ENCODE assay signal across 28 cellular contexts in the genomic region with DNA sequence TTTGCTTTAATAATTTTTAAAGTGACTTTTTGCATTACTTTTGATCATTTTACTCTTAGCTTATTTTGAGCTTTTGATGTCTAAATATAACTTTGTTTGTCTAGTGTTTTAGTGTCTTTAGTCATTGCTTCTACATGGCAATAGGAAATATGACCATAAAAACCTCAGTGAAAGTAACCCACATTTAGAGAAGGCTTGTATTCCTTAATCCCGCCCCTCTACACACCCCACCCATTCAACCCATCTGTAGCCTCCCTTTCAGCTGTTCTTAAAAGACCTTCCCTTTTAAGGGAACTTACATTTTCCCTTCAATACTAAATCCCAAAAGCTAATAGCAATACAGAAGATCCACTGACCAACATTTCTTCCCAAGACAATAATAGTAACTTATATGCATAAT.
"Had no signal": no experiment of that assay in that cellular context is flagged by ENCODE, and none has a peak within 500 bp of the region (broad histone marks: within the 10 kb centered on the region; RNA-seq: fewer than 3 reads in every experiment).

No MANE protein-coding gene starts in this region.

- H3K27ac Mint-ChIP-seq: activated CD4-positive, alpha-beta memory T cell treated with anti-CD3 and anti-CD28 coated beads for 36 hours; activated CD4-positive, alpha-beta T cell treated with anti-CD3 and anti-CD28 coated beads for 36 hours; activated CD4-positive, alpha-beta T cell treated with anti-CD3 and anti-CD28 coated beads, Interleukin-2, amount 10 ng/mL, durations not matched to agents 24 days and 14 days; activated CD8-positive, alpha-beta memory T cell treated with anti-CD3 and anti-CD28 coated beads, Interleukin-2, amount 10 ng/mL, durations not matched to agents 7 days and 5 days; activated CD8-positive, alpha-beta T cell treated with anti-CD3 and anti-CD28 coated beads, Interleukin-2, amount 10 ng/mL, durations not matched to agents 7 days and 5 days; activated naive CD4-positive, alpha-beta T cell treated with anti-CD3 and anti-CD28 coated beads for 36 hours; activated naive CD4-positive, alpha-beta T cell treated with anti-CD3 and anti-CD28 coated beads, Interleukin-2, amount 50 U/mL, for 24 hours; activated naive CD8-positive, alpha-beta T cell treated with anti-CD3 and anti-CD28 coated beads, Interleukin-2, amount 10 ng/mL, durations not matched to agents 7 days and 5 days; activated T-helper 1 cell treated with anti-CD3 and anti-CD28 coated beads, Interleukin-12 subunit alpha, Interleukin-12 subunit beta, Interleukin-2, Interleukin-4 antibody, amounts not matched to agents 30 ng/mL and 10 ng/mL and 1 ng/mL, durations not matched to agents 14 hours and 24 hours and 36 hours; activated T-helper 2 cell treated with anti-CD3 and anti-CD28 coated beads, Interferon-gamma antibody, Interleukin-2, Interleukin-4, amounts not matched to agents 10 μg/mL and 5 μg/mL and 100 μg/mL, durations not matched to agents 14 hours and 24 hours and 36 hours; dendritic cell treated with granulocyte-macrophage colony-stimulating factor and Interleukin-4, amounts not matched to agents 40 ng/mL and 50 ng/mL, for 4 days; endodermal cell had no signal

- H3K27ac ChIP-seq: ascending aorta had no signal

- H3K36me3 Mint-ChIP-seq: activated CD4-positive, alpha-beta memory T cell treated with anti-CD3 and anti-CD28 coated beads for 36 hours; activated CD8-positive, alpha-beta memory T cell treated with anti-CD3 and anti-CD28 coated beads, Interleukin-2, amount 10 ng/mL, durations not matched to agents 7 days and 5 days; activated naive CD4-positive, alpha-beta T cell treated with anti-CD3 and anti-CD28 coated beads, Interleukin-2, amount 50 U/mL, for 24 hours; activated naive CD8-positive, alpha-beta T cell treated with anti-CD3 and anti-CD28 coated beads, Interleukin-2, amount 10 ng/mL, durations not matched to agents 7 days and 5 days; brain had no signal

- H3K27me3 ChIP-seq: ascending aorta, dorsolateral prefrontal cortex had no signal

- H3K9me3 Mint-ChIP-seq: activated CD4-positive, alpha-beta memory T cell treated with anti-CD3 and anti-CD28 coated beads for 36 hours; activated CD4-positive, alpha-beta T cell treated with anti-CD3 and anti-CD28 coated beads, Interleukin-2, amount 10 ng/mL, durations not matched to agents 24 days and 14 days; activated naive CD4-positive, alpha-beta T cell treated with anti-CD3 and anti-CD28 coated beads for 36 hours; activated naive CD4-positive, alpha-beta T cell treated with anti-CD3 and anti-CD28 coated beads, Interleukin-2, amount 50 U/mL, for 24 hours; activated naive CD8-positive, alpha-beta T cell treated with anti-CD3 and anti-CD28 coated beads, Interleukin-2, amount 10 ng/mL, durations not matched to agents 7 days and 5 days; activated T-helper 1 cell treated with anti-CD3 and anti-CD28 coated beads, Interleukin-12 subunit alpha, Interleukin-12 subunit beta, Interleukin-2, Interleukin-4 antibody, amounts not matched to agents 30 ng/mL and 10 ng/mL and 1 ng/mL, durations not matched to agents 14 hours and 24 hours and 36 hours; activated T-helper 2 cell treated with anti-CD3 and anti-CD28 coated beads, Interferon-gamma antibody, Interleukin-2, Interleukin-4, amounts not matched to agents 10 μg/mL and 5 μg/mL and 100 μg/mL, durations not matched to agents 14 hours and 24 hours and 36 hours; brain; central memory CD8-positive, alpha-beta T cell; dendritic cell treated with granulocyte-macrophage colony-stimulating factor and Interleukin-4, amounts not matched to agents 40 ng/mL and 50 ng/mL, for 4 days; endodermal cell had no signal

- H3K4me3 ChIP-seq: ascending aorta, coronary artery, dorsolateral prefrontal cortex had no signal

- ATAC-seq: activated CD4-positive, alpha-beta T cell treated with anti-CD3 and anti-CD28 coated beads for 36 hours; activated CD8-positive, alpha-beta memory T cell treated with anti-CD3 and anti-CD28 coated beads, Interleukin-2, amount 10 ng/mL, durations not matched to agents 7 days and 5 days; activated CD8-positive, alpha-beta T cell treated with anti-CD3 and anti-CD28 coated beads, Interleukin-2, amount 10 ng/mL, durations not matched to agents 7 days and 5 days; esophagus mucosa had no signal

- DNase-seq: activated CD4-positive, alpha-beta memory T cell treated with anti-CD3 and anti-CD28 coated beads for 36 hours; activated CD4-positive, alpha-beta T cell treated with anti-CD3 and anti-CD28 coated beads for 36 hours; activated CD4-positive, alpha-beta T cell treated with anti-CD3 and anti-CD28 coated beads, Interleukin-2, amount 10 ng/mL, durations not matched to agents 24 days and 14 days; activated CD4-positive, CD25-positive, alpha-beta regulatory T cell; activated CD4-positive, CD25-positive, alpha-beta regulatory T cell treated with anti-CD3 and anti-CD28 coated beads, Interleukin-2, amount 50 U/mL, for 72 hours; activated CD8-positive, alpha-beta memory T cell treated with anti-CD3 and anti-CD28 coated beads, Interleukin-2, amount 10 ng/mL, durations not matched to agents 7 days and 5 days; activated CD8-positive, alpha-beta memory T cell treated with anti-CD3 and anti-CD28 coated beads, Interleukin-2, amount 50 U/mL, for 4 hours; activated CD8-positive, alpha-beta T cell treated with anti-CD3 and anti-CD28 coated beads, Interleukin-2, amount 10 ng/mL, durations not matched to agents 7 days and 5 days; activated effector memory CD4-positive, alpha-beta T cell treated with anti-CD3 and anti-CD28 coated beads, Interleukin-2, amount 50 U/mL, for 16 hours; activated naive CD4-positive, alpha-beta T cell treated with anti-CD3 and anti-CD28 coated beads for 36 hours; activated naive CD8-positive, alpha-beta T cell treated with anti-CD3 and anti-CD28 coated beads, Interleukin-2, amount 10 ng/mL, durations not matched to agents 7 days and 5 days; activated T-cell treated with anti-CD3 and anti-CD28 coated beads, Interleukin-2, amount 50 U/mL, for 1 hour; activated T-cell treated with anti-CD3 and anti-CD28 coated beads, Interleukin-2, amount 50 U/mL, for 48 hours; dorsolateral prefrontal cortex; effector memory CD4-positive, alpha-beta T cell; endodermal cell; foreskin fibroblast; head of caudate nucleus; T-helper 2 cell had no signal

- H3K9me3 ChIP-seq: ascending aorta had no signal

- H3K36me3 ChIP-seq: ascending aorta had no signal

- H3K4me1 ChIP-seq: ascending aorta had no signal
